8 cellular contexts compared by ENCODE assay signal in genomic region chr12:91111366-91112321, GRCh38. TPM values are rescaled to one million over a fixed set of nuclear protein-coding genes. Genes with fewer than 3 reads are reported as not detected.
DNase-seq lines count a peak whose midpoint lies in the region; ATAC-seq, FAIRE-seq and TF ChIP-seq lines count a peak whose summit lies in the region.

A gene with protein sequence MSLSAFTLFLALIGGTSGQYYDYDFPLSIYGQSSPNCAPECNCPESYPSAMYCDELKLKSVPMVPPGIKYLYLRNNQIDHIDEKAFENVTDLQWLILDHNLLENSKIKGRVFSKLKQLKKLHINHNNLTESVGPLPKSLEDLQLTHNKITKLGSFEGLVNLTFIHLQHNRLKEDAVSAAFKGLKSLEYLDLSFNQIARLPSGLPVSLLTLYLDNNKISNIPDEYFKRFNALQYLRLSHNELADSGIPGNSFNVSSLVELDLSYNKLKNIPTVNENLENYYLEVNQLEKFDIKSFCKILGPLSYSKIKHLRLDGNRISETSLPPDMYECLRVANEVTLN (minus strand): TSS chr12:91111494. CDS start chr12:91108979, 2,515 bp downstream.

- no peaks in the 10 kb centered on the region for H3K4me1 ChIP-seq in mesenchymal stem cell (ENCODE audit: control insufficient read depth, insufficient read depth, low read depth, low read length)
- no peaks in the 10 kb centered on the region for H3K4me1 ChIP-seq in testis

- peak within 1 kb of the TSS; percentile 76 for H3K4me3 Mint-ChIP-seq in chondrocyte (ENCODE audit: unreplicated experiment)

- no peak within 1 kb of the TSS for H2BK120ac ChIP-seq in mesenchymal stem cell (ENCODE audit: low read depth, low read length)

- peak within 1 kb of the TSS; percentile 91 for H3K27ac Mint-ChIP-seq in chondrocyte (ENCODE audit: unreplicated experiment)

- H3K79me1 ChIP-seq in mesenchymal stem cell (replicated peaks; ENCODE audit: low read length, poor library complexity, severe bottlenecking): no peaks in the 10 kb centered on the region

- no peak within 1 kb of the TSS for H3K4ac ChIP-seq in mesenchymal stem cell (ENCODE audit: low read depth in 1 of 2, low read length in 2 of 2)

- peaks cover 48% of the 10 kb centered on the region for H3K4me1 Mint-ChIP-seq in chondrocyte (ENCODE audit: low read depth)

- H3K36me3 Mint-ChIP-seq in chondrocyte (ENCODE audit: low read depth): peaks cover 13% of the 10 kb centered on the region

- no peak within 1 kb of the TSS for H2AK5ac ChIP-seq in mesenchymal stem cell (ENCODE audit: low read length, severe bottlenecking)

- H3K9me3 ChIP-seq in mesenchymal stem cell (ENCODE audit: control insufficient read depth, low read length) (no peaks in the 10 kb centered on the region), testis (no peaks in the 10 kb centered on the region)

- H2BK5ac ChIP-seq in mesenchymal stem cell (ENCODE audit: low read depth, low read length, poor library complexity, severe bottlenecking): no peak within 1 kb of the TSS

- H3K14ac ChIP-seq in mesenchymal stem cell (ENCODE audit: low read length in 2 of 2): no peak within 1 kb of the TSS

- peak within 1 kb of the TSS; percentile 12 for H3K4me2 ChIP-seq in mesenchymal stem cell (ENCODE audit: low read length, poor library complexity, severe bottlenecking)

- peak; percentile 38 for FAIRE-seq in HTR-8/SVneo (lab: Jason Lieb, UNC)

- TF ChIP-seq CTCF in chondrocyte (IDR thresholded peaks at IDR 0.05) (no peak), testis (IDR thresholded peaks at IDR 0.05) (no peak)

- ATAC-seq in HG03354 (IDR thresholded peaks at IDR 0.05; ENCODE audit: poor library complexity, severe bottlenecking, unreplicated experiment) (no peak), GM21423 (IDR thresholded peaks at IDR 0.05; ENCODE audit: unreplicated experiment) (no peak)

- no peak within 1 kb of the TSS for H4K8ac ChIP-seq in mesenchymal stem cell (ENCODE audit: low read length)

- H3K9me3 Mint-ChIP-seq in chondrocyte (ENCODE audit: low read depth): peaks cover 1% of the 10 kb centered on the region

- H3K27me3 Mint-ChIP-seq in chondrocyte (ENCODE audit: low read depth): no peaks in the 10 kb centered on the region

- no peak for TF ChIP-seq POLR2A in testis (IDR thresholded peaks at IDR 0.05)

- H3K27me3 ChIP-seq in mesenchymal stem cell (ENCODE audit: control insufficient read depth in 1 of 2, insufficient read depth in 1 of 2, low read length in 2 of 2): no peaks in the 10 kb centered on the region
- no peaks in the 10 kb centered on the region for H3K27me3 ChIP-seq in testis

- H4K91ac ChIP-seq in mesenchymal stem cell (ENCODE audit: low read length): no peak within 1 kb of the TSS

- no peak within 1 kb of the TSS for H2BK12ac ChIP-seq in mesenchymal stem cell (ENCODE audit: low read length in 2 of 2)

- H3K36me3 ChIP-seq in mesenchymal stem cell (ENCODE audit: control insufficient read depth in 1 of 2, insufficient read depth in 2 of 2, low read depth in 1 of 2, low read length in 2 of 2) (no peaks in the 10 kb centered on the region), testis (ENCODE audit: low read depth, missing control alignments) (no peaks in the 10 kb centered on the region)

- peak within 1 kb of the TSS; percentile 94 for H3K9ac ChIP-seq in mesenchymal stem cell (ENCODE audit: low read length)

- H3K27ac ChIP-seq in mesenchymal stem cell (ENCODE audit: low read length, poor library complexity, severe bottlenecking): peak within 1 kb of the TSS; percentile 2
- H3K27ac ChIP-seq in testis: peak within 1 kb of the TSS in 1 of 2 donors; percentile 70

- 1% methylated on average over 3 of the region's 7 CpGs for WGBS in mesenchymal stem cell
- 49 to 60% methylated on average over 7 of the region's 7 CpGs for WGBS in testis, 2 donors

- intact Hi-C loops in testis (cut with DNase I; ENCODE audit: low total_unique reads): no loop called here

- no peak within 1 kb of the TSS for H3K23ac ChIP-seq in mesenchymal stem cell (ENCODE audit: low read length in 2 of 2)

- no peak within 1 kb of the TSS for H2AFZ ChIP-seq in mesenchymal stem cell (ENCODE audit: low read depth, low read length)

- DNase-seq in HTR-8/SVneo (ENCODE audit: insufficient read length, low spot score): no peak
- DNase-seq in chondrocyte (ENCODE audit: low spot score): no peak
- DNase-seq in mesenchymal stem cell: peak; percentile 91
- peak; percentile 32 for DNase-seq in testis
- DNase-seq in NCI-H226: no peak
- no peak for DNase-seq in activated CD4-positive, alpha-beta T cell treated with anti-CD3 and anti-CD28 coated beads for 1 hour

- no peak within 1 kb of the TSS for H2BK15ac ChIP-seq in mesenchymal stem cell (ENCODE audit: low read depth, poor library complexity, severe bottlenecking)

- no peak within 1 kb of the TSS for H3K18ac ChIP-seq in mesenchymal stem cell (ENCODE audit: low read depth in 1 of 2, low read length in 2 of 2)

- H3K4me3 ChIP-seq in mesenchymal stem cell (ENCODE audit: insufficient read depth in 1 of 2, low read depth in 1 of 2, low read length in 2 of 2) (peak within 1 kb of the TSS in 1 of 2 experiments; percentile 77), testis (peak within 1 kb of the TSS in 1 of 2 donors; percentile 29)

RNA-seq across cellular contexts. Expression of the gene that starts here (rescaled TPM):
- total RNA-seq in chondrocyte (462 to 834 TPM (median 481 TPM) in 3 replicates), testis (10 to 100 TPM in 1 of 2 donors, 1 to 10 TPM in 1; 8.3 to 17.5 TPM)
- polyA plus RNA-seq in mesenchymal stem cell (2013, experiment 1 of 2): 1,035 TPM
- 1,084 TPM for polyA plus RNA-seq in mesenchymal stem cell (2013, experiment 2 of 2)
- 213 TPM for polyA plus RNA-seq in testis (ENCODE audit: insufficient read depth, low read depth, low replicate concordance)

Comparison
In these comparisons a context has a peak if more than half of its experiments do, and no peak if none do; other contexts are left out.
1. RNA of the gene that starts here (total RNA-seq): 462 to 834 TPM in chondrocyte; 8.3 to 17.5 TPM in testis; every median in the first group is over 10 times any median in the second.
2. DNase-seq: peak in mesenchymal stem cell (single experiment) and testis (single experiment); none in HTR-8/SVneo (single experiment), chondrocyte (single experiment), NCI-H226 (single experiment) and activated CD4-positive, alpha-beta T cell treated with anti-CD3 and anti-CD28 coated beads for 1 hour (single experiment).